1 cellular context compared by ENCODE assay signal in genomic region chr9:88998911-88999310, GRCh38.
TF ChIP-seq lines count a peak whose summit lies in the region.

No MANE protein-coding gene starts in this region.

TF ChIP-seq in HepG2, 621 proteins besides CTCF, POLR2A, EP300 and RAD21 (continued from another document):
- no peak for TF ChIP-seq CEBPZ (IDR thresholded peaks at IDR 0.05; ENCODE audit: low read length)
- no peak for TF ChIP-seq ZNF232 (CRISPR knock-in tag; IDR thresholded peaks at IDR 0.05; ENCODE audit: borderline replicate concordance)
- TF ChIP-seq TRAFD1 (CRISPR knock-in tag; IDR thresholded peaks at IDR 0.05; ENCODE audit: borderline replicate concordance), result no peak
- no peak for TF ChIP-seq ZNF570 (CRISPR knock-in tag; IDR thresholded peaks at IDR 0.05; ENCODE audit: borderline replicate concordance)
- no peak for TF ChIP-seq ZNF256 (CRISPR knock-in tag; conservative IDR thresholded peaks at IDR 0.05)
- no peak for TF ChIP-seq ZNF253 (CRISPR knock-in tag; IDR thresholded peaks at IDR 0.05; ENCODE audit: borderline replicate concordance)
- TF ChIP-seq IKZF1 (IDR thresholded peaks at IDR 0.05), result no peak
- no peak for TF ChIP-seq ZNF672 (CRISPR knock-in tag; IDR thresholded peaks at IDR 0.05)
- no peak for TF ChIP-seq ZUFSP (CRISPR knock-in tag; IDR thresholded peaks at IDR 0.05; ENCODE audit: borderline replicate concordance)
- TF ChIP-seq ETV5 (CRISPR knock-in tag; IDR thresholded peaks at IDR 0.05; ENCODE audit: borderline replicate concordance), result no peak
- TF ChIP-seq SP4 (CRISPR knock-in tag; IDR thresholded peaks at IDR 0.05), result no peak
- no peak for TF ChIP-seq ZNF878 (CRISPR knock-in tag; IDR thresholded peaks at IDR 0.05)
- no peak for TF ChIP-seq HBP1 (CRISPR knock-in tag; IDR thresholded peaks at IDR 0.05; ENCODE audit: low read depth)
- TF ChIP-seq EZH2 (conservative IDR thresholded peaks at IDR 0.05; ENCODE audit: low read depth, low read length), result no peak
